Comparison of ENCODE assay signal across 8 cellular contexts in genomic region chr7:148987010-148987750, GRCh38. TPM values are rescaled to one million over a fixed set of nuclear protein-coding genes. Genes with fewer than 3 reads are reported as not detected.
A peak's percentile ranks its signal among the peaks of the same experiment; 100 is the strongest.
DNase-seq lines count a peak whose midpoint lies in the region; FAIRE-seq and TF ChIP-seq lines count a peak whose summit lies in the region.

No MANE protein-coding gene starts in this region.

- 0 to 1% (median 0%) methylated on average over 17 of the region's 17 CpGs for WGBS in stomach, 5 donors

- peaks cover 11 to 56% (median 38%) of the 10 kb centered on the region in 4 donors for H3K4me1 ChIP-seq in stomach

- H3F3A ChIP-seq in neural cell (ENCODE audit: insufficient read depth, low read length, poor library complexity, severe bottlenecking) = peaks cover 14% of the 10 kb centered on the region

- DNase-seq in ELF-1 (ENCODE audit: low read depth, low spot score) = peak; percentile 95
- peak; percentile 74 for DNase-seq in H54 (ENCODE audit: insufficient read length, low spot score)
- DNase-seq in LoVo (ENCODE audit: low spot score) = peak; percentile 97
- DNase-seq in RWPE1 (ENCODE audit: low spot score) = peak; percentile 88
- DNase-seq in activated effector memory CD4-positive, alpha-beta T cell treated with Interleukin-2 at 50 U/mL for 16 hours = peak; percentile 69
- peak; percentile 86 for DNase-seq in fibroblast of the conjunctiva (ENCODE audit: low read depth)
- peak; percentile 83 for DNase-seq in stomach

- H4K20me1 ChIP-seq in neural cell (ENCODE audit: insufficient read depth) = no peaks in the 10 kb centered on the region

- TF ChIP-seq CTCF in RWPE1 (conservative IDR thresholded peaks at IDR 0.05; ENCODE audit: low read depth) (no peak), neural cell (IDR thresholded peaks at IDR 0.05; ENCODE audit: poor library complexity, severe bottlenecking) (no peak), stomach (IDR thresholded peaks at IDR 0.05) (peak in 1 of 7 experiments; percentile 12)

- peak; percentile 57 for FAIRE-seq in H54 (lab: Jason Lieb, UNC)

- H3K27ac ChIP-seq in RWPE1 (peak overlapping the region; percentile 86), neural cell (ENCODE audit: low read length) (peak overlapping the region; percentile 95), stomach (peak overlapping the region; percentile 82 to 95 (median 89))

- TF ChIP-seq POLR2A in H54 (IDR thresholded peaks at IDR 0.05; ENCODE audit: low read depth, low read length) = peak; percentile 46
- no peak for TF ChIP-seq POLR2A in stomach (IDR thresholded peaks at IDR 0.05)

- intact Hi-C loops in stomach (cut with DNase I; ENCODE audit: low total_unique reads) = no loop called here

- no peak for TF ChIP-seq RAD21 in neural cell (conservative IDR thresholded peaks at IDR 0.05)

- H3K36me3 ChIP-seq in neural cell (ENCODE audit: insufficient read depth, low read length) (no peaks in the 10 kb centered on the region), stomach (no peaks in the 10 kb centered on the region)

- H3K9me2 ChIP-seq in neural cell (ENCODE audit: insufficient read depth, low read length) = no peaks in the 10 kb centered on the region

- H3K9ac ChIP-seq in neural cell (ENCODE audit: low read length) = peak overlapping the region; percentile 79

- peak overlapping the region; percentile 74 for H3K4me3 ChIP-seq in neural cell (ENCODE audit: low read length)
- peak overlapping the region; percentile 60 to 63 (median 62) for H3K4me3 ChIP-seq in stomach

- no peaks in the 10 kb centered on the region for H3K27me3 ChIP-seq in neural cell (ENCODE audit: insufficient read depth, low read depth, low read length)
- peaks cover 0 to 3% (median 0%) of the 10 kb centered on the region in 3 donors for H3K27me3 ChIP-seq in stomach

- TF ChIP-seq EP300 in neural cell (conservative IDR thresholded peaks at IDR 0.05; ENCODE audit: poor library complexity, severe bottlenecking) (peak; percentile 26), stomach (IDR thresholded peaks at IDR 0.05) (no peak)

- H2AFZ ChIP-seq in neural cell (ENCODE audit: low read depth, low read length) = peak overlapping the region; percentile 80

- no peaks in the 10 kb centered on the region for H3K79me2 ChIP-seq in neural cell (replicated peaks; ENCODE audit: insufficient read depth, low read length)

- POLR2A ChIA-PET in RWPE1 (lab: Yijun Ruan, JAX; ENCODE audit: low non-redundant PET) = no interaction called here

- H3K9me3 ChIP-seq in neural cell (ENCODE audit: low read length) (no peaks in the 10 kb centered on the region), stomach (no peaks in the 10 kb centered on the region)

- H3K4me2 ChIP-seq in neural cell (ENCODE audit: low read length) = peak overlapping the region; percentile 78

- CTCF ChIA-PET in RWPE1 (lab: Yijun Ruan, JAX) = interaction anchor here (0.6 to 1.3 kb wide), 2 partner anchors 20 kb away, joined by 3 read pairs; no protein-coding TSS in a partner anchor

TF ChIP-seq in neural cell, 6 proteins besides CTCF, POLR2A, EP300 and RAD21:
- TF ChIP-seq EZH2 (IDR thresholded peaks at IDR 0.05; ENCODE audit: borderline replicate concordance, insufficient read depth, low read length, poor library complexity, severe bottlenecking) (no peak), SMC3 (conservative IDR thresholded peaks at IDR 0.05; ENCODE audit: poor library complexity) (no peak), MXI1 (conservative IDR thresholded peaks at IDR 0.05; ENCODE audit: poor library complexity, severe bottlenecking) (no peak), TAF1 (IDR thresholded peaks at IDR 0.05; ENCODE audit: low read depth) (no peak), REST (IDR thresholded peaks at IDR 0.05; ENCODE audit: borderline replicate concordance) (peak; percentile 77), POLR2AphosphoS5 (IDR thresholded peaks at IDR 0.05) (peak; percentile 81)

RNA-seq across cellular contexts. Expression of gene PDIA4, which starts 41.1 kb away (rescaled TPM):
- 41.8 and 45.6 TPM in 2 replicates for polyA plus RNA-seq in neural cell
- 45.6 and 51.6 TPM in 2 replicates for polyA minus RNA-seq in neural cell
- 100 to 1,000 TPM in 3 of 5 donors, 10 to 100 TPM in 2; 26.8 to 185 (median 176) TPM for total RNA-seq in stomach
- polyA plus RNA-seq in stomach = 10 to 100 TPM; 13.7 to 55.0 (median 35.8) TPM

Comparison
In these comparisons a context has a peak if more than half of its experiments do, and no peak if none do; other contexts are left out.
1. Peak in every context shown above with its lines: DNase-seq, H3K4me3 ChIP-seq and H3K27ac ChIP-seq.